In genomic region chr7:151756076-151756731, GRCh38 we compare ENCODE assay signal across 8 cellular contexts.
DNase-seq lines count a peak whose midpoint lies in the region; ATAC-seq lines count a peak whose summit lies in the region.

No MANE protein-coding gene starts in this region.

- CTCF ChIA-PET in activated CD4-positive, alpha-beta T cell treated with anti-CD3 and anti-CD28 coated beads, Interleukin-2, amount 10 ng/mL, durations not matched to agents 7 days and 5 days (lab: Charles Lee), result interaction anchor here (0.6 to 1.6 kb wide), 7 partner anchors 10 to 251 kb away, joined by 3 to 6 read pairs (median 4); partner anchors contain the start of gene RHEB

- no peaks in the 10 kb centered on the region for H3K9me3 Mint-ChIP-seq in activated CD4-positive, alpha-beta T cell treated with anti-CD3 and anti-CD28 coated beads, Interleukin-2, amount 10 ng/mL, durations not matched to agents 7 days and 5 days
- no peaks in the 10 kb centered on the region for H3K9me3 Mint-ChIP-seq in effector memory CD8-positive, alpha-beta T cell

- no peaks in the 10 kb centered on the region for H3K27me3 Mint-ChIP-seq in activated CD4-positive, alpha-beta T cell treated with anti-CD3 and anti-CD28 coated beads, Interleukin-2, amount 10 ng/mL, durations not matched to agents 7 days and 5 days
- no peaks in the 10 kb centered on the region for H3K27me3 Mint-ChIP-seq in effector memory CD8-positive, alpha-beta T cell

- ATAC-seq in HG02884 (IDR thresholded peaks at IDR 0.05; ENCODE audit: unreplicated experiment) (peak; percentile 55), HG03521 (IDR thresholded peaks at IDR 0.05; ENCODE audit: unreplicated experiment) (no peak)
- ATAC-seq in effector memory CD8-positive, alpha-beta T cell (replicated peaks), result peak; percentile 94

- H3K27ac ChIP-seq in substantia nigra (ENCODE audit: low read depth, low read length, poor library complexity, severe bottlenecking), result no peak overlapping the region

- H3K4me1 Mint-ChIP-seq in activated CD4-positive, alpha-beta T cell treated with anti-CD3 and anti-CD28 coated beads, Interleukin-2, amount 10 ng/mL, durations not matched to agents 7 days and 5 days, result peaks cover 24% of the 10 kb centered on the region
- H3K4me1 Mint-ChIP-seq in effector memory CD8-positive, alpha-beta T cell (ENCODE audit: low read depth in 2 of 2), result peaks cover 20 to 22% of the 10 kb centered on the region in 2 donors

- peak overlapping the region; percentile 92 for H3K27ac Mint-ChIP-seq in activated CD4-positive, alpha-beta T cell treated with anti-CD3 and anti-CD28 coated beads, Interleukin-2, amount 10 ng/mL, durations not matched to agents 7 days and 5 days
- peak overlapping the region; percentile 85 to 89 for H3K27ac Mint-ChIP-seq in effector memory CD8-positive, alpha-beta T cell

- DNase-seq in activated CD4-positive, alpha-beta T cell treated with anti-CD3 and anti-CD28 coated beads, Interleukin-2, amount 10 ng/mL, durations not matched to agents 7 days and 5 days, result peak; percentile 72
- peak; percentile 16 to 19 (median 16) for DNase-seq in effector memory CD8-positive, alpha-beta T cell
- DNase-seq in stimulated activated CD4-positive, alpha-beta T cell treated with anti-CD3 and anti-CD28 coated beads, Interleukin-4, amount 100 ng/mL, for 24 hours, result peak; percentile 73
- DNase-seq in NCI-H82 treated with DMSO at 0.1 percent for 48 hours (lab: John Stamatoyannopoulos, UW; ENCODE audit: unreplicated experiment) (no peak), DMS79 (lab: John Stamatoyannopoulos, UW) (no peak), substantia nigra (lab: John Stamatoyannopoulos, UW) (no peak)

- peak overlapping the region; percentile 47 for H3K4me3 Mint-ChIP-seq in activated CD4-positive, alpha-beta T cell treated with anti-CD3 and anti-CD28 coated beads, Interleukin-2, amount 10 ng/mL, durations not matched to agents 7 days and 5 days
- H3K4me3 Mint-ChIP-seq in effector memory CD8-positive, alpha-beta T cell, result peak overlapping the region; percentile 37 to 42

- no peaks in the 10 kb centered on the region for H3K36me3 Mint-ChIP-seq in activated CD4-positive, alpha-beta T cell treated with anti-CD3 and anti-CD28 coated beads, Interleukin-2, amount 10 ng/mL, durations not matched to agents 7 days and 5 days (ENCODE audit: low read depth)
- peaks cover 3% of the 10 kb centered on the region for H3K36me3 Mint-ChIP-seq in effector memory CD8-positive, alpha-beta T cell (ENCODE audit: insufficient read depth)

- POLR2A ChIA-PET in activated CD4-positive, alpha-beta T cell treated with anti-CD3 and anti-CD28 coated beads, Interleukin-2, amount 10 ng/mL, durations not matched to agents 7 days and 5 days (lab: Charles Lee), result no interaction called here

Comparison
In these comparisons a context has a peak if more than half of its experiments do, and no peak if none do; other contexts are left out.
1. DNase-seq: peak in activated CD4-positive, alpha-beta T cell treated with anti-CD3 and anti-CD28 coated beads, Interleukin-2, amount 10 ng/mL, durations not matched to agents 7 days and 5 days (single experiment), effector memory CD8-positive, alpha-beta T cell (3 of 3) and stimulated activated CD4-positive, alpha-beta T cell treated with anti-CD3 and anti-CD28 coated beads, Interleukin-4, amount 100 ng/mL, for 24 hours (single experiment); none in NCI-H82 treated with DMSO at 0.1 percent for 48 hours (single experiment), DMS79 (single experiment) and substantia nigra (0 of 49).